1 cellular context compared by ENCODE assay signal in the genomic region with DNA sequence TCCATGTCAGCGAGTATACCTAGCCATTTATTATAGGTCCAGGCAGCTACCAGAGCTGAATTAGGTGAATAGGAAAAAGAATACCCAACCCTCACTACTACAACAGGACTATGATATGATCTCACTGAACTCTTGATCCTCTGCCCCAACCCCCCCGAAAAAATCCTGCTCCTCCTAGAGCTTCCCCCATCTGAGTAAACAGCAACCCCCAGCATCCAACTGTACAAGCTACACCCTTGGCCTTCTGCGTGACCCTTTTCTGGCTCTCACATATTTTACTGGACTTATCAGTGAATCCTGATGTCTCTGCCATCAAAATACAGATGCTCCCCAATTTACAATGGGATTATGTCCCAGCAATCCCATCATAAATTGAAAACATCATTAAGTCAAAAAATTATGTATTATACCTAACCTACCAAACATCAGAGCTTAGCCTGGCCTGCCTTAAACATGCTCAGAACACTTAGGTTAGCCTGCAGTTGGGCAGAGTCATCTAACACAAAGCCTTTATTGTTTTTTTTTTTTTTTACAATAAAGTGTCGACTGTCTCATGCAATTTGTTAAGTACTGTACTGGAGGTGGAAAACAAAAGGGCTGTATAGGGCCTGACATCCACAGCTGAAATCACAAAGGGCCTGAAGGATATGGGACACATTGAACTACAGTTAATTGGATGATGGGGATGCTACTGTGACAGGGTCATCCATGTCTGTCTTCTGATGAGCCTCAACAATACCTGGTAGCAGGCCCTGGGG.
A peak's percentile ranks its signal among the peaks of the same experiment; 100 is the strongest.
TF ChIP-seq lines count a peak whose summit lies in the region.

No MANE protein-coding gene starts in this region.

TF ChIP-seq in HepG2, 621 proteins besides CTCF, POLR2A, EP300 and RAD21 (continued from another document):
- TF ChIP-seq, protein P1, sequence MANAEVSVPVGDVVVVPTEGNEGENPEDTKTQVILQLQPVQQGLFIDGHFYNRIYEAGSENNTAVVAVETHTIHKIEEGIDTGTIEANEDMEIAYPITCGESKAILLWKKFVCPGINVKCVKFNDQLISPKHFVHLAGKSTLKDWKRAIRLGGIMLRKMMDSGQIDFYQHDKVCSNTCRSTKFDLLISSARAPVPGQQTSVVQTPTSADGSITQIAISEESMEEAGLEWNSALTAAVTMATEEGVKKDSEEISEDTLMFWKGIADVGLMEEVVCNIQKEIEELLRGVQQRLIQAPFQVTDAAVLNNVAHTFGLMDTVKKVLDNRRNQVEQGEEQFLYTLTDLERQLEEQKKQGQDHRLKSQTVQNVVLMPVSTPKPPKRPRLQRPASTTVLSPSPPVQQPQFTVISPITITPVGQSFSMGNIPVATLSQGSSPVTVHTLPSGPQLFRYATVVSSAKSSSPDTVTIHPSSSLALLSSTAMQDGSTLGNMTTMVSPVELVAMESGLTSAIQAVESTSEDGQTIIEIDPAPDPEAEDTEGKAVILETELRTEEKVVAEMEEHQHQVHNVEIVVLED (CRISPR knock-in tag; IDR thresholded peaks at IDR 0.05; ENCODE audit: borderline replicate concordance) = no peak
- peak; percentile 63 for TF ChIP-seq NR2F2 (IDR thresholded peaks at IDR 0.05; ENCODE audit: borderline replicate concordance, low read depth)
- TF ChIP-seq HDAC1 (CRISPR knock-in tag; IDR thresholded peaks at IDR 0.05) = no peak
- peak; percentile 54; the same call in 1 of the 2 replicates for TF ChIP-seq NCOR1 (IDR thresholded peaks at IDR 0.05; ENCODE audit: borderline replicate concordance, low read length)
- TF ChIP-seq, protein P2, sequence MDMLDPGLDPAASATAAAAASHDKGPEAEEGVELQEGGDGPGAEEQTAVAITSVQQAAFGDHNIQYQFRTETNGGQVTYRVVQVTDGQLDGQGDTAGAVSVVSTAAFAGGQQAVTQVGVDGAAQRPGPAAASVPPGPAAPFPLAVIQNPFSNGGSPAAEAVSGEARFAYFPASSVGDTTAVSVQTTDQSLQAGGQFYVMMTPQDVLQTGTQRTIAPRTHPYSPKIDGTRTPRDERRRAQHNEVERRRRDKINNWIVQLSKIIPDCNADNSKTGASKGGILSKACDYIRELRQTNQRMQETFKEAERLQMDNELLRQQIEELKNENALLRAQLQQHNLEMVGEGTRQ (IDR thresholded peaks at IDR 0.05; ENCODE audit: low read depth, low read length) = no peak
- TF ChIP-seq, protein P2 (CRISPR knock-in tag; IDR thresholded peaks at IDR 0.05; ENCODE audit: borderline replicate concordance) = no peak
- TF ChIP-seq, protein P3, sequence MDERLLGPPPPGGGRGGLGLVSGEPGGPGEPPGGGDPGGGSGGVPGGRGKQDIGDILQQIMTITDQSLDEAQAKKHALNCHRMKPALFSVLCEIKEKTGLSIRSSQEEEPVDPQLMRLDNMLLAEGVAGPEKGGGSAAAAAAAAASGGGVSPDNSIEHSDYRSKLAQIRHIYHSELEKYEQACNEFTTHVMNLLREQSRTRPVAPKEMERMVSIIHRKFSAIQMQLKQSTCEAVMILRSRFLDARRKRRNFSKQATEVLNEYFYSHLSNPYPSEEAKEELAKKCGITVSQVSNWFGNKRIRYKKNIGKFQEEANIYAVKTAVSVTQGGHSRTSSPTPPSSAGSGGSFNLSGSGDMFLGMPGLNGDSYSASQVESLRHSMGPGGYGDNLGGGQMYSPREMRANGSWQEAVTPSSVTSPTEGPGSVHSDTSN (CRISPR knock-in tag; IDR thresholded peaks at IDR 0.05) = no peak
- no peak for TF ChIP-seq FOXA1 (IDR thresholded peaks at IDR 0.05)
- peak; percentile 72 for TF ChIP-seq FOXA1 (CRISPR knock-in tag; IDR thresholded peaks at IDR 0.05)
- TF ChIP-seq, protein P4, sequence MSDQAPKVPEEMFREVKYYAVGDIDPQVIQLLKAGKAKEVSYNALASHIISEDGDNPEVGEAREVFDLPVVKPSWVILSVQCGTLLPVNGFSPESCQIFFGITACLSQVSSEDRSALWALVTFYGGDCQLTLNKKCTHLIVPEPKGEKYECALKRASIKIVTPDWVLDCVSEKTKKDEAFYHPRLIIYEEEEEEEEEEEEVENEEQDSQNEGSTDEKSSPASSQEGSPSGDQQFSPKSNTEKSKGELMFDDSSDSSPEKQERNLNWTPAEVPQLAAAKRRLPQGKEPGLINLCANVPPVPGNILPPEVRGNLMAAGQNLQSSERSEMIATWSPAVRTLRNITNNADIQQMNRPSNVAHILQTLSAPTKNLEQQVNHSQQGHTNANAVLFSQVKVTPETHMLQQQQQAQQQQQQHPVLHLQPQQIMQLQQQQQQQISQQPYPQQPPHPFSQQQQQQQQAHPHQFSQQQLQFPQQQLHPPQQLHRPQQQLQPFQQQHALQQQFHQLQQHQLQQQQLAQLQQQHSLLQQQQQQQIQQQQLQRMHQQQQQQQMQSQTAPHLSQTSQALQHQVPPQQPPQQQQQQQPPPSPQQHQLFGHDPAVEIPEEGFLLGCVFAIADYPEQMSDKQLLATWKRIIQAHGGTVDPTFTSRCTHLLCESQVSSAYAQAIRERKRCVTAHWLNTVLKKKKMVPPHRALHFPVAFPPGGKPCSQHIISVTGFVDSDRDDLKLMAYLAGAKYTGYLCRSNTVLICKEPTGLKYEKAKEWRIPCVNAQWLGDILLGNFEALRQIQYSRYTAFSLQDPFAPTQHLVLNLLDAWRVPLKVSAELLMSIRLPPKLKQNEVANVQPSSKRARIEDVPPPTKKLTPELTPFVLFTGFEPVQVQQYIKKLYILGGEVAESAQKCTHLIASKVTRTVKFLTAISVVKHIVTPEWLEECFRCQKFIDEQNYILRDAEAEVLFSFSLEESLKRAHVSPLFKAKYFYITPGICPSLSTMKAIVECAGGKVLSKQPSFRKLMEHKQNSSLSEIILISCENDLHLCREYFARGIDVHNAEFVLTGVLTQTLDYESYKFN (CRISPR knock-in tag; conservative IDR thresholded peaks at IDR 0.05) = peak; percentile 63
- TF ChIP-seq NCOA2 (CRISPR knock-in tag; IDR thresholded peaks at IDR 0.05) = 0 out of 2 replicates have a peak, but pooled peaks have one; percentile 19
TF ChIP-seq in HepG2: peak in this region for 21.
